ENCODE assay signal across 21 cellular contexts in genomic region chr16:62363451-62363850, GRCh38.
DNase-seq lines count a peak whose midpoint lies in the region; ATAC-seq and TF ChIP-seq lines count a peak whose summit lies in the region.
"Had no signal": no experiment of that assay in that cellular context is flagged by ENCODE, and none has a peak within 500 bp of the region (broad histone marks: within the 10 kb centered on the region; RNA-seq: fewer than 3 reads in every experiment).

No MANE protein-coding gene starts in this region.

- CTCF ChIA-PET in SK-N-SH (lab: Yijun Ruan, JAX), result interaction anchor here (0.6 to 2.0 kb wide), 6 partner anchors 19 to 931 kb away, joined by 3 to 5 read pairs (median 4); no protein-coding TSS in a partner anchor
- CTCF ChIA-PET in activated CD4-positive, alpha-beta T cell treated with anti-CD3 and anti-CD28 coated beads, Interleukin-2, amount 10 ng/mL, durations not matched to agents 7 days and 5 days (lab: Charles Lee), result no interaction called here

- no peak overlapping the region for H3K4me2 ChIP-seq in SK-N-SH

- no peak overlapping the region for H3K27ac Mint-ChIP-seq in activated CD4-positive, alpha-beta T cell treated with anti-CD3 and anti-CD28 coated beads, Interleukin-2, amount 10 ng/mL, durations not matched to agents 7 days and 5 days
- H3K27ac Mint-ChIP-seq: activated T-helper 17 cell treated with anti-CD3 and anti-CD28 coated beads, Interleukin-2, amount 50 U/mL, for 72 hours; CD4-positive, alpha-beta T cell; dendritic cell treated with granulocyte-macrophage colony-stimulating factor and Interleukin-4, amounts not matched to agents 40 ng/mL and 50 ng/mL, for 4 days; naive thymus-derived CD8-positive, alpha-beta T cell; T-helper 2 cell treated with Interferon-gamma antibody and Interleukin-4, amounts not matched to agents 5 μg/mL and 100 μg/mL, for 36 hours had no signal

- H3K9me3 ChIP-seq in SK-N-SH (no peaks in the 10 kb centered on the region), breast epithelium (peaks cover 0 to 3% of the 10 kb centered on the region in 2 donors)
- H3K9me3 ChIP-seq: thoracic aorta had no signal

- no peak overlapping the region for H2AFZ ChIP-seq in SK-N-SH (ENCODE audit: low read depth)

- POLR2A ChIA-PET in SK-N-SH (lab: Yijun Ruan, JAX), result no interaction called here
- POLR2A ChIA-PET in activated CD4-positive, alpha-beta T cell treated with anti-CD3 and anti-CD28 coated beads, Interleukin-2, amount 10 ng/mL, durations not matched to agents 7 days and 5 days (lab: Charles Lee), result no interaction called here

- no peaks in the 10 kb centered on the region for H3K4me1 Mint-ChIP-seq in activated CD4-positive, alpha-beta T cell treated with anti-CD3 and anti-CD28 coated beads, Interleukin-2, amount 10 ng/mL, durations not matched to agents 7 days and 5 days
- H3K4me1 Mint-ChIP-seq: activated T-helper 17 cell treated with anti-CD3 and anti-CD28 coated beads, Interleukin-2, amount 50 U/mL, for 72 hours; IgD-negative memory B cell; naive thymus-derived CD8-positive, alpha-beta T cell had no signal

- no peak overlapping the region for H3K9ac ChIP-seq in SK-N-SH

- intact Hi-C loops in dorsolateral prefrontal cortex (cut with DNase I), result no loop called here
- intact Hi-C loops in breast epithelium (cut with DNase I; ENCODE audit: low total_unique reads), result no loop called here

- H3K4me3 ChIP-seq in SK-N-SH (ENCODE audit: low read depth in 2 of 2, low read length in 1 of 2) (no peak overlapping the region; a peak in 1 of 4 replicates), dorsolateral prefrontal cortex (no peak overlapping the region), breast epithelium (no peak overlapping the region)
- H3K4me3 ChIP-seq: thoracic aorta had no signal

- H3K9me3 Mint-ChIP-seq in activated CD4-positive, alpha-beta T cell treated with anti-CD3 and anti-CD28 coated beads, Interleukin-2, amount 10 ng/mL, durations not matched to agents 7 days and 5 days, result peaks cover 3% of the 10 kb centered on the region
- H3K9me3 Mint-ChIP-seq: dendritic cell treated with granulocyte-macrophage colony-stimulating factor and Interleukin-4, amounts not matched to agents 40 ng/mL and 50 ng/mL, for 4 days had no signal

- H3K27me3 ChIP-seq in SK-N-SH (ENCODE audit: insufficient read depth) (no peaks in the 10 kb centered on the region), dorsolateral prefrontal cortex (no peaks in the 10 kb centered on the region), breast epithelium (no peaks in the 10 kb centered on the region)

- DNase-seq in SK-N-SH (peak; percentile 9), dorsolateral prefrontal cortex (no peak), left kidney (ENCODE audit: low read depth, low spot score) (peak; percentile 18), breast epithelium (ENCODE audit: low spot score in 2 of 2) (no peak), NCI-H345 (lab: John Stamatoyannopoulos, UW) (no peak)
- DNase-seq in activated CD4-positive, alpha-beta T cell treated with anti-CD3 and anti-CD28 coated beads, Interleukin-2, amount 10 ng/mL, durations not matched to agents 7 days and 5 days, result no peak
- DNase-seq: CD4-positive, alpha-beta T cell; DND-41; mammary epithelial cell; MM.1S; naive thymus-derived CD8-positive, alpha-beta T cell; NCI-H1694 treated with DMSO at 0.1 percent for 48 hours; SIG-M5 had no signal

- WGBS in SK-N-SH (ENCODE audit: low lambda C conversion rate), result 45% methylated on average over 2 of the region's 2 CpGs

- H3K36me3 ChIP-seq in SK-N-SH (replicated peaks in 1 of 2; ENCODE audit: control insufficient read depth in 1 of 2, insufficient read depth in 2 of 2, low read length in 1 of 2) (no peaks in the 10 kb centered on the region), breast epithelium (no peaks in the 10 kb centered on the region)
- H3K36me3 ChIP-seq: thoracic aorta had no signal

- TF ChIP-seq POLR2A in breast epithelium (IDR thresholded peaks at IDR 0.05), result no peak

- H3K27ac ChIP-seq in SK-N-SH (ENCODE audit: low read depth in 2 of 2, low read length in 1 of 2) (no peak overlapping the region), dorsolateral prefrontal cortex (no peak overlapping the region), breast epithelium (no peak overlapping the region)
- H3K27ac ChIP-seq: epithelial cell of prostate, thoracic aorta had no signal

- no peaks in the 10 kb centered on the region for H3K79me2 ChIP-seq in SK-N-SH (ENCODE audit: insufficient read depth)

- peak; percentile 72 for TF ChIP-seq RAD21 in SK-N-SH (IDR thresholded peaks at IDR 0.05; ENCODE audit: low read length)

- H3K4me3 Mint-ChIP-seq in activated CD4-positive, alpha-beta T cell treated with anti-CD3 and anti-CD28 coated beads, Interleukin-2, amount 10 ng/mL, durations not matched to agents 7 days and 5 days, result no peak overlapping the region
- H3K4me3 Mint-ChIP-seq: activated T-helper 17 cell treated with anti-CD3 and anti-CD28 coated beads, Interleukin-2, amount 50 U/mL, for 72 hours; CD4-positive, alpha-beta T cell; dendritic cell treated with granulocyte-macrophage colony-stimulating factor and Interleukin-4, amounts not matched to agents 40 ng/mL and 50 ng/mL, for 4 days; IgD-negative memory B cell; naive thymus-derived CD8-positive, alpha-beta T cell; T-helper 2 cell treated with Interferon-gamma antibody and Interleukin-4, amounts not matched to agents 5 μg/mL and 100 μg/mL, for 36 hours had no signal

- TF ChIP-seq EP300 in SK-N-SH (IDR thresholded peaks at IDR 0.05; ENCODE audit: borderline replicate concordance in 1 of 2, low read depth in 1 of 2, low read length in 1 of 2), result no peak

- no peaks in the 10 kb centered on the region for H3K27me3 Mint-ChIP-seq in activated CD4-positive, alpha-beta T cell treated with anti-CD3 and anti-CD28 coated beads, Interleukin-2, amount 10 ng/mL, durations not matched to agents 7 days and 5 days
- H3K27me3 Mint-ChIP-seq: activated T-helper 17 cell treated with anti-CD3 and anti-CD28 coated beads, Interleukin-2, amount 50 U/mL, for 72 hours; CD4-positive, alpha-beta T cell; dendritic cell treated with granulocyte-macrophage colony-stimulating factor and Interleukin-4, amounts not matched to agents 40 ng/mL and 50 ng/mL, for 4 days; IgD-negative memory B cell; naive thymus-derived CD8-positive, alpha-beta T cell had no signal

- no peaks in the 10 kb centered on the region for H3K9me2 ChIP-seq in SK-N-SH

- no peaks in the 10 kb centered on the region for H3F3A ChIP-seq in SK-N-SH (replicated peaks; ENCODE audit: insufficient read depth)

- H3K36me3 Mint-ChIP-seq in activated CD4-positive, alpha-beta T cell treated with anti-CD3 and anti-CD28 coated beads, Interleukin-2, amount 10 ng/mL, durations not matched to agents 7 days and 5 days (ENCODE audit: low read depth), result no peaks in the 10 kb centered on the region
- H3K36me3 Mint-ChIP-seq: IgD-negative memory B cell; naive thymus-derived CD8-positive, alpha-beta T cell had no signal

- TF ChIP-seq CTCF in SK-N-SH (IDR thresholded peaks at IDR 0.05), result peak; percentile 18; the same call in 1 of the 2 replicates
- peak in 36 of 56 donors; percentile 11 to 45 (median 27) for TF ChIP-seq CTCF in dorsolateral prefrontal cortex (IDR thresholded peaks at IDR 0.05 in 54 of 56, conservative IDR thresholded peaks at IDR 0.05 in 2 of 56; ENCODE audit: low read depth in 1 of 56, partially characterized antibody in 56 of 56)
- TF ChIP-seq CTCF in breast epithelium (IDR thresholded peaks at IDR 0.05), result no peak

- ATAC-seq in SK-N-SH treated with all-trans-retinoic acid at 6 μM for 48 hours (no peak), GM21367 (IDR thresholded peaks at IDR 0.05; ENCODE audit: unreplicated experiment) (no peak)
- ATAC-seq: activated T-helper 17 cell treated with anti-CD3 and anti-CD28 coated beads, Interleukin-2, amount 50 U/mL, for 72 hours; naive thymus-derived CD8-positive, alpha-beta T cell had no signal

- H4K20me1 ChIP-seq in SK-N-SH (ENCODE audit: insufficient read depth), result no peaks in the 10 kb centered on the region

- H3K4me1 ChIP-seq in SK-N-SH (ENCODE audit: control insufficient read depth in 1 of 2, insufficient read depth in 2 of 2, low read depth in 1 of 2, low read length in 1 of 2) (no peaks in the 10 kb centered on the region), breast epithelium (no peaks in the 10 kb centered on the region)

TF ChIP-seq in SK-N-SH, 30 proteins besides CTCF, POLR2A, EP300 and RAD21:
- TF ChIP-seq FOSL2 (IDR thresholded peaks at IDR 0.05; ENCODE audit: borderline replicate concordance, low read depth) (no peak), SMC3 (IDR thresholded peaks at IDR 0.05; ENCODE audit: low read depth, low read length) (peak; percentile 31; the same call in 1 of the 2 replicates)

TF ChIP-seq in SK-N-SH treated with all-trans-retinoic acid at 6 μM for 48 hours, 23 proteins besides CTCF, POLR2A, EP300 and RAD21:
- no peak for TF ChIP-seq BACH2 (CRISPR knock-in tag; IDR thresholded peaks at IDR 0.05; ENCODE audit: borderline replicate concordance)
- no peak for TF ChIP-seq ZC3H10 (CRISPR knock-in tag; IDR thresholded peaks at IDR 0.05)
- TF ChIP-seq SNAI2 (CRISPR knock-in tag; IDR thresholded peaks at IDR 0.05), result no peak
- no peak for TF ChIP-seq ZFP30 (CRISPR knock-in tag; IDR thresholded peaks at IDR 0.05)
- TF ChIP-seq PPARA (CRISPR knock-in tag; IDR thresholded peaks at IDR 0.05; ENCODE audit: borderline replicate concordance), result no peak
- TF ChIP-seq ZNF565 (CRISPR knock-in tag; conservative IDR thresholded peaks at IDR 0.05; ENCODE audit: low read depth), result no peak
- no peak for TF ChIP-seq OSR1 (CRISPR knock-in tag; IDR thresholded peaks at IDR 0.05)

Comparison
In these comparisons a context has a peak if more than half of its experiments do, and no peak if none do; other contexts are left out.
1. DNase-seq: peak in SK-N-SH (single experiment) and left kidney (single experiment); none in dorsolateral prefrontal cortex (0 of 10), breast epithelium (0 of 2), activated CD4-positive, alpha-beta T cell treated with anti-CD3 and anti-CD28 coated beads, Interleukin-2, amount 10 ng/mL, durations not matched to agents 7 days and 5 days (single experiment) and NCI-H345 (single experiment).
2. CTCF ChIP-seq: peak in SK-N-SH (single experiment) and dorsolateral prefrontal cortex (36 of 56); none in breast epithelium (0 of 3).